In genomic region chr6:160578515-160578914, GRCh38 we compare ENCODE assay signal across 1 cellular context.
TF ChIP-seq lines count a peak whose summit lies in the region.

No MANE protein-coding gene starts in this region.

TF ChIP-seq in K562, 482 proteins besides CTCF, POLR2A, EP300 and RAD21:
- 0 out of 2 replicates have a peak, but pooled peaks have one; percentile 40 for TF ChIP-seq TEAD2 (tag; IDR thresholded peaks at IDR 0.05)
- peak in 1 of 2 experiments; percentile 34; a peak in 1 of 4 replicates for TF ChIP-seq FOXK2 (conservative IDR thresholded peaks at IDR 0.05 in 1 of 2, IDR thresholded peaks at IDR 0.05 in 1 of 2; ENCODE audit: low read depth in 2 of 2)
- peak in 1 of 2 experiments; percentile 16; a peak in 1 of 4 replicates for TF ChIP-seq KDM1A (IDR thresholded peaks at IDR 0.05)
- TF ChIP-seq CEBPB (tag; IDR thresholded peaks at IDR 0.05) = 0 out of 2 replicates have a peak, but pooled peaks have one; percentile 18
TF ChIP-seq in K562: peak in this region for 4; not testable (repeated sequence) for 478.
